8 cellular contexts compared by ENCODE assay signal in genomic region chr1:18597159-18598042, GRCh38. TPM values are rescaled to one million over a fixed set of nuclear protein-coding genes. Genes with fewer than 3 reads are reported as not detected.
DNase-seq lines count a peak whose midpoint lies in the region; ATAC-seq and TF ChIP-seq lines count a peak whose summit lies in the region.

No MANE protein-coding gene starts in this region.

- H3K4me1 ChIP-seq in Peyer's patch (no peaks in the 10 kb centered on the region), uterus (no peaks in the 10 kb centered on the region)

- peaks cover 3% of the 10 kb centered on the region for H3K9me3 Mint-ChIP-seq in activated T-helper 2 cell treated with anti-CD3 and anti-CD28 coated beads, Interferon-gamma antibody, Interleukin-2, Interleukin-4, amounts not matched to agents 10 μg/mL and 5 μg/mL and 100 μg/mL, durations not matched to agents 14 hours and 24 hours and 36 hours

- H3K9me3 ChIP-seq in Peyer's patch (no peaks in the 10 kb centered on the region), uterus (no peaks in the 10 kb centered on the region)

- no peaks in the 10 kb centered on the region for H3K36me3 ChIP-seq in Peyer's patch
- no peaks in the 10 kb centered on the region for H3K36me3 ChIP-seq in uterus

- no peak for ATAC-seq in GM21723 (IDR thresholded peaks at IDR 0.05; ENCODE audit: unreplicated experiment)

- no peak overlapping the region for H3K4me3 Mint-ChIP-seq in activated T-helper 2 cell treated with anti-CD3 and anti-CD28 coated beads, Interferon-gamma antibody, Interleukin-2, Interleukin-4, amounts not matched to agents 10 μg/mL and 5 μg/mL and 100 μg/mL, durations not matched to agents 14 hours and 24 hours and 36 hours (ENCODE audit: low read depth)

- no peak for DNase-seq in AG09309 (ENCODE audit: low read depth)
- DNase-seq in GM19240 (ENCODE audit: insufficient read length, low spot score) = peak; percentile 32
- peak; percentile 26 to 70 (median 64) for DNase-seq in Peyer's patch
- peak; percentile 16 for DNase-seq in activated T-helper 2 cell treated with anti-CD3 and anti-CD28 coated beads, Interferon-gamma antibody, Interleukin-2, Interleukin-4, amounts not matched to agents 10 μg/mL and 5 μg/mL and 100 μg/mL, durations not matched to agents 14 hours and 24 hours and 36 hours (ENCODE audit: low spot score)
- peak; percentile 30 for DNase-seq in germinal center (ENCODE audit: low spot score)
- peak; percentile 40 to 95 (median 68) for DNase-seq in posterior cingulate gyrus
- DNase-seq in uterus = peak in 1 of 2 donors; percentile 40

- H3K4me3 ChIP-seq in AG09309 (ENCODE audit: control insufficient read depth, low read depth, low read length) (no peak overlapping the region), Peyer's patch (no peak overlapping the region), uterus (no peak overlapping the region)

- no peak overlapping the region for H3K27ac Mint-ChIP-seq in activated T-helper 2 cell treated with anti-CD3 and anti-CD28 coated beads, Interferon-gamma antibody, Interleukin-2, Interleukin-4, amounts not matched to agents 10 μg/mL and 5 μg/mL and 100 μg/mL, durations not matched to agents 14 hours and 24 hours and 36 hours

- no peaks in the 10 kb centered on the region for H3K4me1 Mint-ChIP-seq in activated T-helper 2 cell treated with anti-CD3 and anti-CD28 coated beads, Interferon-gamma antibody, Interleukin-2, Interleukin-4, amounts not matched to agents 10 μg/mL and 5 μg/mL and 100 μg/mL, durations not matched to agents 14 hours and 24 hours and 36 hours (ENCODE audit: low read depth)

- H3K27ac ChIP-seq in Peyer's patch (no peak overlapping the region), uterus (no peak overlapping the region)

- H3K27me3 Mint-ChIP-seq in activated T-helper 2 cell treated with anti-CD3 and anti-CD28 coated beads, Interferon-gamma antibody, Interleukin-2, Interleukin-4, amounts not matched to agents 10 μg/mL and 5 μg/mL and 100 μg/mL, durations not matched to agents 14 hours and 24 hours and 36 hours (ENCODE audit: low read depth) = peaks cover 12% of the 10 kb centered on the region

- no peaks in the 10 kb centered on the region for H3K36me3 Mint-ChIP-seq in activated T-helper 2 cell treated with anti-CD3 and anti-CD28 coated beads, Interferon-gamma antibody, Interleukin-2, Interleukin-4, amounts not matched to agents 10 μg/mL and 5 μg/mL and 100 μg/mL, durations not matched to agents 14 hours and 24 hours and 36 hours (ENCODE audit: low read depth)

- H3K27me3 ChIP-seq in Peyer's patch = no peaks in the 10 kb centered on the region
- H3K27me3 ChIP-seq in uterus = no peaks in the 10 kb centered on the region

- intact Hi-C loops in activated T-helper 2 cell treated with anti-CD3 and anti-CD28 coated beads, Interferon-gamma antibody, Interleukin-2, Interleukin-4, amounts not matched to agents 10 μg/mL and 5 μg/mL and 100 μg/mL, durations not matched to agents 14 hours and 24 hours and 36 hours (cut with micrococcal nuclease) = loop anchor here (2.0 kb wide), 1 partner anchor 83 kb away; no protein-coding TSS in a partner anchor
- intact Hi-C loops in posterior cingulate gyrus (cut with DNase I) (loop anchor here (1.0 kb wide), 2 partner anchors 224 to 278 kb away; no protein-coding TSS in a partner anchor), uterus (cut with DNase I; ENCODE audit: low total_unique reads) (no loop called here)

- no peak for TF ChIP-seq POLR2A in Peyer's patch (IDR thresholded peaks at IDR 0.05)
- TF ChIP-seq POLR2A in uterus (IDR thresholded peaks at IDR 0.05) = no peak

- TF ChIP-seq CTCF in AG09309 (IDR thresholded peaks at IDR 0.05; ENCODE audit: control insufficient read depth, insufficient read depth, low read depth, low read length, missing control alignments) = peak; percentile 99
- peak; percentile 22 to 87 (median 71) for TF ChIP-seq CTCF in Peyer's patch (IDR thresholded peaks at IDR 0.05)
- peak; percentile 64 to 87 (median 82) for TF ChIP-seq CTCF in uterus (IDR thresholded peaks at IDR 0.05)

RNA-seq across cellular contexts. Expression of gene PAX7, which starts 33.2 kb away (rescaled TPM):
- total RNA-seq in Peyer's patch = not detected
- total RNA-seq in activated T-helper 2 cell treated with anti-CD3 and anti-CD28 coated beads, Interferon-gamma antibody, Interleukin-2, Interleukin-4, amounts not matched to agents 10 μg/mL and 5 μg/mL and 100 μg/mL, durations not matched to agents 14 hours and 24 hours and 36 hours = not detected in 2 replicates
- total RNA-seq in uterus = not detected
